11 cellular contexts compared by ENCODE assay signal in genomic region chr16:3057181-3058166, GRCh38. TPM values are rescaled to one million over a fixed set of nuclear protein-coding genes. Genes with fewer than 3 reads are reported as not detected.
DNase-seq lines count a peak whose midpoint lies in the region; ATAC-seq and TF ChIP-seq lines count a peak whose summit lies in the region.
"Had no signal": no experiment of that assay in that cellular context is flagged by ENCODE, and none has a peak within 500 bp of the region (broad histone marks: within the 10 kb centered on the region; RNA-seq: fewer than 3 reads in every experiment).

No MANE protein-coding gene starts in this region.

- H3K9me3 ChIP-seq in breast epithelium (no peaks in the 10 kb centered on the region), thymus (ENCODE audit: control insufficient read depth) (no peaks in the 10 kb centered on the region)
- H3K9me3 ChIP-seq: esophagus squamous epithelium had no signal

- DNase-seq in breast epithelium (ENCODE audit: low spot score in 2 of 2) (no peak), MCF 10A (ENCODE audit: unreplicated experiment) (no peak), kidney epithelial cell (ENCODE audit: low read depth) (no peak), activated gamma-delta T cell treated with Interleukin-2 at 50 U/mL for 16 hours (no peak), chondrocyte (ENCODE audit: low spot score) (no peak)
- no peak for DNase-seq in activated T-helper 2 cell treated with anti-CD3 and anti-CD28 coated beads, Interferon-gamma antibody, Interleukin-2, Interleukin-4, amounts not matched to agents 10 μg/mL and 5 μg/mL and 100 μg/mL, durations not matched to agents 14 hours and 24 hours and 36 hours (ENCODE audit: low spot score)
- DNase-seq: activated CD8-positive, alpha-beta memory T cell treated with anti-CD3 and anti-CD28 coated beads, Interleukin-2, amount 50 U/mL, for 4 hours; esophagus squamous epithelium had no signal

- TF ChIP-seq CTCF in breast epithelium (IDR thresholded peaks at IDR 0.05) = no peak
- no peak for TF ChIP-seq CTCF in MCF 10A (IDR thresholded peaks at IDR 0.05; ENCODE audit: unreplicated experiment)
- TF ChIP-seq CTCF in kidney epithelial cell (IDR thresholded peaks at IDR 0.05; ENCODE audit: insufficient read depth, low read length, poor library complexity, severe bottlenecking) = no peak
- TF ChIP-seq CTCF in chondrocyte (IDR thresholded peaks at IDR 0.05) = no peak

- ATAC-seq in GM18868 (IDR thresholded peaks at IDR 0.05; ENCODE audit: unreplicated experiment) = no peak

- POLR2A ChIA-PET in MCF 10A (lab: Yijun Ruan, JAX) = interaction anchor here (1.0 to 3.1 kb wide), 7 partner anchors 12 to 248 kb away, joined by 3 to 47 read pairs (median 9); partner anchors contain the start of genes TIGD7, ZNF213 and ZNF75A

- no peak overlapping the region for H3K27ac Mint-ChIP-seq in MCF 10A (ENCODE audit: low read depth, unreplicated experiment)
- H3K27ac Mint-ChIP-seq in activated T-helper 2 cell treated with anti-CD3 and anti-CD28 coated beads, Interferon-gamma antibody, Interleukin-2, Interleukin-4, amounts not matched to agents 10 μg/mL and 5 μg/mL and 100 μg/mL, durations not matched to agents 14 hours and 24 hours and 36 hours = peak overlapping the region; percentile 87
- H3K27ac Mint-ChIP-seq in chondrocyte (ENCODE audit: unreplicated experiment) = no peak overlapping the region

- H3K27me3 Mint-ChIP-seq in MCF 10A (ENCODE audit: insufficient read depth, unreplicated experiment) (peaks cover 2% of the 10 kb centered on the region), chondrocyte (ENCODE audit: low read depth) (no peaks in the 10 kb centered on the region)
- no peaks in the 10 kb centered on the region for H3K27me3 Mint-ChIP-seq in activated T-helper 2 cell treated with anti-CD3 and anti-CD28 coated beads, Interferon-gamma antibody, Interleukin-2, Interleukin-4, amounts not matched to agents 10 μg/mL and 5 μg/mL and 100 μg/mL, durations not matched to agents 14 hours and 24 hours and 36 hours (ENCODE audit: low read depth)

- H3K36me3 ChIP-seq in breast epithelium (no peaks in the 10 kb centered on the region), kidney epithelial cell (ENCODE audit: control insufficient read depth, insufficient read depth, low read length) (peaks cover 1% of the 10 kb centered on the region), thymus (ENCODE audit: control insufficient read depth, insufficient read depth) (peaks cover 8% of the 10 kb centered on the region)
- H3K36me3 ChIP-seq: esophagus squamous epithelium had no signal

- no peak for TF ChIP-seq POLR2A in breast epithelium (IDR thresholded peaks at IDR 0.05)

- H3K4me3 ChIP-seq in breast epithelium (peak overlapping the region in 2 of 3 donors; percentile 75 to 89), kidney epithelial cell (ENCODE audit: low read depth, low read length) (peak overlapping the region; percentile 73), thymus (ENCODE audit: low read length) (peak overlapping the region; percentile 89)

- 95% methylated on average over 23 of the region's 23 CpGs for WGBS in thymus

- CTCF ChIA-PET in MCF 10A (lab: Yijun Ruan, JAX) = interaction anchor here (0.5 to 3.3 kb wide), 15 partner anchors 9 to 114 kb away, joined by 3 to 48 read pairs (median 6); no protein-coding TSS in a partner anchor

- H3K4me1 ChIP-seq in breast epithelium (no peaks in the 10 kb centered on the region), thymus (ENCODE audit: control insufficient read depth, insufficient read depth, low read length) (peaks cover 22% of the 10 kb centered on the region)

- H3K27ac ChIP-seq in breast epithelium = no peak overlapping the region
- H3K27ac ChIP-seq in thymus (ENCODE audit: low read depth) = no peak overlapping the region
- H3K27ac ChIP-seq: RWPE1 had no signal

- no TSS peak for BruUV-seq in MCF 10A (replicated peaks; lab: Mats Ljungman, UMichigan)

- H3K27me3 ChIP-seq in breast epithelium (no peaks in the 10 kb centered on the region), kidney epithelial cell (ENCODE audit: control insufficient read depth, insufficient read depth, low read length) (no peaks in the 10 kb centered on the region), thymus (ENCODE audit: control insufficient read depth, insufficient read depth) (no peaks in the 10 kb centered on the region)

- H3K4me1 Mint-ChIP-seq in MCF 10A (ENCODE audit: insufficient read depth, unreplicated experiment) (no peaks in the 10 kb centered on the region), chondrocyte (ENCODE audit: low read depth) (peaks cover 14% of the 10 kb centered on the region)
- peaks cover 54% of the 10 kb centered on the region for H3K4me1 Mint-ChIP-seq in activated T-helper 2 cell treated with anti-CD3 and anti-CD28 coated beads, Interferon-gamma antibody, Interleukin-2, Interleukin-4, amounts not matched to agents 10 μg/mL and 5 μg/mL and 100 μg/mL, durations not matched to agents 14 hours and 24 hours and 36 hours (ENCODE audit: low read depth)

- H3K36me3 Mint-ChIP-seq in MCF 10A (ENCODE audit: insufficient read depth, unreplicated experiment) (no peaks in the 10 kb centered on the region), chondrocyte (ENCODE audit: low read depth) (peaks cover 9% of the 10 kb centered on the region)
- H3K36me3 Mint-ChIP-seq in activated T-helper 2 cell treated with anti-CD3 and anti-CD28 coated beads, Interferon-gamma antibody, Interleukin-2, Interleukin-4, amounts not matched to agents 10 μg/mL and 5 μg/mL and 100 μg/mL, durations not matched to agents 14 hours and 24 hours and 36 hours (ENCODE audit: low read depth) = peaks cover 42% of the 10 kb centered on the region

- intact Hi-C loops in breast epithelium (cut with DNase I; ENCODE audit: low total_unique reads) (loop anchor here (10.0 kb wide), 1 partner anchor 107 kb away; no protein-coding TSS in a partner anchor), MCF 10A (cut with micrococcal nuclease) (no loop called here)
- intact Hi-C loops in activated T-helper 2 cell treated with anti-CD3 and anti-CD28 coated beads, Interferon-gamma antibody, Interleukin-2, Interleukin-4, amounts not matched to agents 10 μg/mL and 5 μg/mL and 100 μg/mL, durations not matched to agents 14 hours and 24 hours and 36 hours (cut with micrococcal nuclease) = loop anchor here (2.0 to 10.0 kb wide), 4 partner anchors 17 to 447 kb away; partner anchors contain the start of gene CLUAP1

- H3K9me3 Mint-ChIP-seq in MCF 10A (ENCODE audit: unreplicated experiment) = no peaks in the 10 kb centered on the region
- no peaks in the 10 kb centered on the region for H3K9me3 Mint-ChIP-seq in activated T-helper 2 cell treated with anti-CD3 and anti-CD28 coated beads, Interferon-gamma antibody, Interleukin-2, Interleukin-4, amounts not matched to agents 10 μg/mL and 5 μg/mL and 100 μg/mL, durations not matched to agents 14 hours and 24 hours and 36 hours
- H3K9me3 Mint-ChIP-seq in chondrocyte (ENCODE audit: low read depth) = no peaks in the 10 kb centered on the region

- H3K4me3 Mint-ChIP-seq in MCF 10A (ENCODE audit: unreplicated experiment) = no peak overlapping the region
- peak overlapping the region; percentile 71 for H3K4me3 Mint-ChIP-seq in activated T-helper 2 cell treated with anti-CD3 and anti-CD28 coated beads, Interferon-gamma antibody, Interleukin-2, Interleukin-4, amounts not matched to agents 10 μg/mL and 5 μg/mL and 100 μg/mL, durations not matched to agents 14 hours and 24 hours and 36 hours (ENCODE audit: low read depth)
- H3K4me3 Mint-ChIP-seq in chondrocyte (ENCODE audit: unreplicated experiment) = no peak overlapping the region

RNA-seq across cellular contexts. Expression of gene IL32, which starts 8.0 kb away (rescaled TPM):
- total RNA-seq in breast epithelium (10 to 100 TPM in 2 of 3 donors, 1 to 10 TPM in 1; 9.1 to 17.0 (median 12.0) TPM), MCF 10A (2022) (24.0 and 29.8 TPM in 2 replicates), kidney epithelial cell (621 and 682 TPM in 2 replicates), chondrocyte (7.3 to 21.0 TPM (median 17.8 TPM) in 3 replicates)
- 773 and 798 TPM in 2 replicates for total RNA-seq in activated T-helper 2 cell treated with anti-CD3 and anti-CD28 coated beads, Interferon-gamma antibody, Interleukin-2, Interleukin-4, amounts not matched to agents 10 μg/mL and 5 μg/mL and 100 μg/mL, durations not matched to agents 14 hours and 24 hours and 36 hours
- polyA plus RNA-seq in thymus = 343 TPM

RNA-seq across cellular contexts. Expression of gene MMP25, which starts 11.1 kb away (rescaled TPM):
- total RNA-seq in breast epithelium (1 to 10 TPM in 1 of 3 donors, under 1 TPM in 2; 0.59 to 1.1 (median 0.98) TPM), MCF 10A (2022) (0.26 and 0.64 TPM in 2 replicates), kidney epithelial cell (0.17 TPM in 1 of 2 replicates, not detected in the other), chondrocyte (0.34 TPM in 1 of 3 replicates, not detected in the others)
- total RNA-seq in activated T-helper 2 cell treated with anti-CD3 and anti-CD28 coated beads, Interferon-gamma antibody, Interleukin-2, Interleukin-4, amounts not matched to agents 10 μg/mL and 5 μg/mL and 100 μg/mL, durations not matched to agents 14 hours and 24 hours and 36 hours = 7.7 TPM in 2 replicates
- 2.9 TPM for polyA plus RNA-seq in thymus

RNA-seq across cellular contexts. Expression of gene BICDL2, which starts 20.7 kb away (rescaled TPM):
- 10 to 100 TPM in 2 of 3 donors, not detected in 1; 31.5 to 50.1 TPM for total RNA-seq in breast epithelium
- total RNA-seq in MCF 10A (2022) = 0.23 and 0.39 TPM in 2 replicates
- total RNA-seq in activated T-helper 2 cell treated with anti-CD3 and anti-CD28 coated beads, Interferon-gamma antibody, Interleukin-2, Interleukin-4, amounts not matched to agents 10 μg/mL and 5 μg/mL and 100 μg/mL, durations not matched to agents 14 hours and 24 hours and 36 hours = 0.71 and 0.84 TPM in 2 replicates
- total RNA-seq in kidney epithelial cell = 6.9 and 9.2 TPM in 2 replicates
- 6.0 TPM for polyA plus RNA-seq in thymus
- not detected in 3 replicates for total RNA-seq in chondrocyte

RNA-seq across cellular contexts. Expression of gene THOC6, which starts 33.6 kb away (rescaled TPM):
- total RNA-seq in breast epithelium (10 to 100 TPM; 15.5 to 26.1 (median 18.4) TPM), MCF 10A (2022) (36.8 and 53.1 TPM in 2 replicates), kidney epithelial cell (12.2 and 17.0 TPM in 2 replicates), chondrocyte (27.4 to 33.4 TPM (median 28.8 TPM) in 3 replicates)
- 59.0 and 59.1 TPM in 2 replicates for total RNA-seq in activated T-helper 2 cell treated with anti-CD3 and anti-CD28 coated beads, Interferon-gamma antibody, Interleukin-2, Interleukin-4, amounts not matched to agents 10 μg/mL and 5 μg/mL and 100 μg/mL, durations not matched to agents 14 hours and 24 hours and 36 hours
- 36.8 TPM for polyA plus RNA-seq in thymus

RNA-seq across cellular contexts. Expression of gene HCFC1R1, which starts 33.7 kb away (rescaled TPM):
- 10 to 100 TPM in 2 of 3 donors, 1 to 10 TPM in 1; 8.8 to 26.5 (median 17.3) TPM for total RNA-seq in breast epithelium
- 13.6 and 20.4 TPM in 2 replicates for total RNA-seq in MCF 10A (2022)
- 29.9 and 30.3 TPM in 2 replicates for total RNA-seq in activated T-helper 2 cell treated with anti-CD3 and anti-CD28 coated beads, Interferon-gamma antibody, Interleukin-2, Interleukin-4, amounts not matched to agents 10 μg/mL and 5 μg/mL and 100 μg/mL, durations not matched to agents 14 hours and 24 hours and 36 hours
- 10.2 and 18.4 TPM in 2 replicates for total RNA-seq in kidney epithelial cell
- polyA plus RNA-seq in thymus = 56.0 TPM
- total RNA-seq in chondrocyte = 74.0 to 101 TPM (median 79.3 TPM) in 3 replicates

Comparison
In these comparisons a context has a peak if more than half of its experiments do, and no peak if none do; other contexts are left out.
1. RNA of gene IL32, which starts 8.0 kb away (total RNA-seq): 773 to 798 TPM in activated T-helper 2 cell treated with anti-CD3 and anti-CD28 coated beads, Interferon-gamma antibody, Interleukin-2, Interleukin-4, amounts not matched to agents 10 μg/mL and 5 μg/mL and 100 μg/mL, durations not matched to agents 14 hours and 24 hours and 36 hours and 621 to 682 TPM in kidney epithelial cell; 24.0 to 29.8 TPM in MCF 10A, 7.3 to 21.0 TPM in chondrocyte and 9.1 to 17.0 TPM in breast epithelium; every median in the first group is over 10 times any median in the second.
2. Peak in every context shown above with its lines, with median percentiles within 50 percentile points of each other: H3K4me3 ChIP-seq.